ENCODE assay signal across 15 cellular contexts in genomic region chr7:101470668-101471067, GRCh38.
DNase-seq lines count a peak whose midpoint lies in the region; ATAC-seq and TF ChIP-seq lines count a peak whose summit lies in the region.
"Had no signal": no experiment of that assay in that cellular context is flagged by ENCODE, and none has a peak within 500 bp of the region (broad histone marks: within the 10 kb centered on the region; RNA-seq: fewer than 3 reads in every experiment).

No MANE protein-coding gene starts in this region.

- no peak for DNase-seq in GM23338 (ENCODE audit: low spot score)
- DNase-seq in hepatocyte (ENCODE audit: low spot score) = no peak
- DNase-seq in neural crest cell (ENCODE audit: low read depth, low spot score) = no peak
- DNase-seq in Ammon's horn (ENCODE audit: low spot score) = no peak
- DNase-seq in T-helper 2 cell treated with Interferon-gamma antibody and Interleukin-4, amounts not matched to agents 5 μg/mL and 100 μg/mL, for 36 hours (ENCODE audit: low spot score) = no peak
- DNase-seq: BE2C; CD8-positive, alpha-beta T cell; COR-L47; DND-41; H7; IMR-90; KBM-7 had no signal

- H3K4me3 ChIP-seq in GM23338 = no peak overlapping the region
- H3K4me3 ChIP-seq in HUES48 (ENCODE audit: low read depth, low read length) = no peak overlapping the region; the same call in 1 of the 2 replicates
- H3K4me3 ChIP-seq in hepatocyte = no peak overlapping the region

- H3K9me3 Mint-ChIP-seq in GM23338 (no peaks in the 10 kb centered on the region), neural crest cell (no peaks in the 10 kb centered on the region)
- no peaks in the 10 kb centered on the region for H3K9me3 Mint-ChIP-seq in T-helper 2 cell treated with Interferon-gamma antibody and Interleukin-4, amounts not matched to agents 5 μg/mL and 100 μg/mL, for 36 hours
- H3K9me3 Mint-ChIP-seq: CD8-positive, alpha-beta T cell had no signal

- H3K9me2 ChIP-seq in GM23338 (ENCODE audit: insufficient read depth) (no peaks in the 10 kb centered on the region), hepatocyte (replicated peaks; ENCODE audit: insufficient read depth) (no peaks in the 10 kb centered on the region)

- H3K4me2 ChIP-seq in GM23338 (peak overlapping the region; percentile 52; the same call in 1 of the 2 replicates), hepatocyte (no peak overlapping the region)

- H3K27me3 Mint-ChIP-seq in GM23338 (ENCODE audit: insufficient read depth, low read depth, poor library complexity) (peaks cover 9% of the 10 kb centered on the region), neural crest cell (ENCODE audit: low read depth) (no peaks in the 10 kb centered on the region)
- no peaks in the 10 kb centered on the region for H3K27me3 Mint-ChIP-seq in T-helper 2 cell treated with Interferon-gamma antibody and Interleukin-4, amounts not matched to agents 5 μg/mL and 100 μg/mL, for 36 hours (ENCODE audit: low read depth)

- H3K27ac ChIP-seq in GM23338 (ENCODE audit: low read depth) = peak overlapping the region; percentile 80
- H3K27ac ChIP-seq in HUES48 (ENCODE audit: low read depth, low read length) = peak overlapping the region; percentile 45
- H3K27ac ChIP-seq in hepatocyte = peak overlapping the region; percentile 43
- H3K27ac ChIP-seq: C4-2B had no signal

- H3K4me1 Mint-ChIP-seq in GM23338 (peaks cover 36% of the 10 kb centered on the region), neural crest cell (peaks cover 12% of the 10 kb centered on the region)
- peaks cover 9% of the 10 kb centered on the region for H3K4me1 Mint-ChIP-seq in T-helper 2 cell treated with Interferon-gamma antibody and Interleukin-4, amounts not matched to agents 5 μg/mL and 100 μg/mL, for 36 hours (ENCODE audit: low read depth)

- H3K27ac Mint-ChIP-seq in GM23338 = peak overlapping the region; percentile 31; the same call in 1 of the 2 replicates
- H3K27ac Mint-ChIP-seq in neural crest cell (ENCODE audit: unreplicated experiment) = peak overlapping the region; percentile 1
- no peak overlapping the region for H3K27ac Mint-ChIP-seq in T-helper 2 cell treated with Interferon-gamma antibody and Interleukin-4, amounts not matched to agents 5 μg/mL and 100 μg/mL, for 36 hours
- H3K27ac Mint-ChIP-seq: CD8-positive, alpha-beta T cell had no signal

- H3K9ac ChIP-seq in HUES48 (ENCODE audit: low read depth, low read length) = no peak overlapping the region

- peaks cover 13% of the 10 kb centered on the region; the same call in 2 of the 3 replicates for H3K36me3 Mint-ChIP-seq in GM23338 (ENCODE audit: low read depth)
- H3K36me3 Mint-ChIP-seq in neural crest cell (ENCODE audit: low read depth) = no peaks in the 10 kb centered on the region
- no peaks in the 10 kb centered on the region for H3K36me3 Mint-ChIP-seq in T-helper 2 cell treated with Interferon-gamma antibody and Interleukin-4, amounts not matched to agents 5 μg/mL and 100 μg/mL, for 36 hours (ENCODE audit: low read depth)
- H3K36me3 Mint-ChIP-seq: CD8-positive, alpha-beta T cell had no signal

- ATAC-seq in GM23338 (peak; percentile 17; the same call in 2 of the 3 replicates), GM18519 (IDR thresholded peaks at IDR 0.05; ENCODE audit: low FRiP score, unreplicated experiment) (no peak)
- ATAC-seq: CD8-positive, alpha-beta T cell had no signal

- H3K4me3 Mint-ChIP-seq in GM23338 = peak overlapping the region; percentile 10; the same call in 1 of the 3 replicates
- H3K4me3 Mint-ChIP-seq in neural crest cell = no peak overlapping the region
- no peak overlapping the region for H3K4me3 Mint-ChIP-seq in T-helper 2 cell treated with Interferon-gamma antibody and Interleukin-4, amounts not matched to agents 5 μg/mL and 100 μg/mL, for 36 hours
- H3K4me3 Mint-ChIP-seq: CD8-positive, alpha-beta T cell had no signal

- WGBS in hepatocyte (ENCODE audit: low lambda C conversion rate, missing lambda C conversion rate) = 57% methylated on average over 4 of the region's 4 CpGs

- peaks cover 29% of the 10 kb centered on the region for H3K4me1 ChIP-seq in GM23338 (ENCODE audit: insufficient read depth)
- H3K4me1 ChIP-seq in HUES48 (ENCODE audit: control insufficient read depth, insufficient read depth, low read length) = peaks cover 13% of the 10 kb centered on the region
- peaks cover 9% of the 10 kb centered on the region for H3K4me1 ChIP-seq in hepatocyte (ENCODE audit: insufficient read depth)
- H3K4me1 ChIP-seq: BE2C had no signal

- H2AFZ ChIP-seq in GM23338 (no peak overlapping the region), hepatocyte (no peak overlapping the region)

- H3K79me2 ChIP-seq in GM23338 (replicated peaks; ENCODE audit: insufficient read depth) = no peaks in the 10 kb centered on the region; the same call in 1 of the 2 replicates
- no peaks in the 10 kb centered on the region for H3K79me2 ChIP-seq in hepatocyte

- 0 out of 2 replicates have a peak, but pooled peaks cover 10% of the 10 kb centered on the region for H3F3A ChIP-seq in GM23338 (replicated peaks; ENCODE audit: low read depth)

- no peaks in the 10 kb centered on the region for H3K27me3 ChIP-seq in GM23338 (ENCODE audit: insufficient read depth)
- H3K27me3 ChIP-seq in HUES48 (ENCODE audit: control insufficient read depth, insufficient read depth, low read length) = no peaks in the 10 kb centered on the region
- no peaks in the 10 kb centered on the region for H3K27me3 ChIP-seq in hepatocyte
- H3K27me3 ChIP-seq: BE2C had no signal

- H4K20me1 ChIP-seq in GM23338 (replicated peaks; ENCODE audit: insufficient read depth) (no peaks in the 10 kb centered on the region), hepatocyte (ENCODE audit: insufficient read depth, poor library complexity, severe bottlenecking) (no peaks in the 10 kb centered on the region)

- TF ChIP-seq CTCF in GM23338 (conservative IDR thresholded peaks at IDR 0.05; ENCODE audit: low read depth in 2 of 2) (no peak), hepatocyte (IDR thresholded peaks at IDR 0.05; ENCODE audit: poor library complexity) (no peak), neural crest cell (conservative IDR thresholded peaks at IDR 0.05) (no peak)

- no peaks in the 10 kb centered on the region for H3K9me3 ChIP-seq in HUES48 (ENCODE audit: control insufficient read depth, insufficient read depth, low read length)
- no peaks in the 10 kb centered on the region for H3K9me3 ChIP-seq in hepatocyte (ENCODE audit: low read depth)
- H3K9me3 ChIP-seq: BE2C had no signal

- no peaks in the 10 kb centered on the region for H3K36me3 ChIP-seq in GM23338 (ENCODE audit: insufficient read depth)
- no peaks in the 10 kb centered on the region for H3K36me3 ChIP-seq in HUES48 (ENCODE audit: control insufficient read depth, insufficient read depth, low read length)
- H3K36me3 ChIP-seq in hepatocyte (replicated peaks; ENCODE audit: insufficient read depth, low read depth) = no peaks in the 10 kb centered on the region
- H3K36me3 ChIP-seq: BE2C had no signal

TF ChIP-seq in GM23338, 12 proteins besides CTCF, POLR2A, EP300 and RAD21:
- TF ChIP-seq STAT1 (IDR thresholded peaks at IDR 0.05; ENCODE audit: unreplicated experiment) (no peak), NANOG (IDR thresholded peaks at IDR 0.05; ENCODE audit: borderline replicate concordance) (no peak), ZNF331 (CRISPR knock-in tag; IDR thresholded peaks at IDR 0.05; ENCODE audit: low read depth) (no peak), ETS1 (IDR thresholded peaks at IDR 0.05) (no peak), JUNB (IDR thresholded peaks at IDR 0.05; ENCODE audit: unreplicated experiment) (no peak), CREB1 (CRISPR knock-in tag; IDR thresholded peaks at IDR 0.05; ENCODE audit: low read depth) (no peak)
- TF ChIP-seq, protein P1, sequence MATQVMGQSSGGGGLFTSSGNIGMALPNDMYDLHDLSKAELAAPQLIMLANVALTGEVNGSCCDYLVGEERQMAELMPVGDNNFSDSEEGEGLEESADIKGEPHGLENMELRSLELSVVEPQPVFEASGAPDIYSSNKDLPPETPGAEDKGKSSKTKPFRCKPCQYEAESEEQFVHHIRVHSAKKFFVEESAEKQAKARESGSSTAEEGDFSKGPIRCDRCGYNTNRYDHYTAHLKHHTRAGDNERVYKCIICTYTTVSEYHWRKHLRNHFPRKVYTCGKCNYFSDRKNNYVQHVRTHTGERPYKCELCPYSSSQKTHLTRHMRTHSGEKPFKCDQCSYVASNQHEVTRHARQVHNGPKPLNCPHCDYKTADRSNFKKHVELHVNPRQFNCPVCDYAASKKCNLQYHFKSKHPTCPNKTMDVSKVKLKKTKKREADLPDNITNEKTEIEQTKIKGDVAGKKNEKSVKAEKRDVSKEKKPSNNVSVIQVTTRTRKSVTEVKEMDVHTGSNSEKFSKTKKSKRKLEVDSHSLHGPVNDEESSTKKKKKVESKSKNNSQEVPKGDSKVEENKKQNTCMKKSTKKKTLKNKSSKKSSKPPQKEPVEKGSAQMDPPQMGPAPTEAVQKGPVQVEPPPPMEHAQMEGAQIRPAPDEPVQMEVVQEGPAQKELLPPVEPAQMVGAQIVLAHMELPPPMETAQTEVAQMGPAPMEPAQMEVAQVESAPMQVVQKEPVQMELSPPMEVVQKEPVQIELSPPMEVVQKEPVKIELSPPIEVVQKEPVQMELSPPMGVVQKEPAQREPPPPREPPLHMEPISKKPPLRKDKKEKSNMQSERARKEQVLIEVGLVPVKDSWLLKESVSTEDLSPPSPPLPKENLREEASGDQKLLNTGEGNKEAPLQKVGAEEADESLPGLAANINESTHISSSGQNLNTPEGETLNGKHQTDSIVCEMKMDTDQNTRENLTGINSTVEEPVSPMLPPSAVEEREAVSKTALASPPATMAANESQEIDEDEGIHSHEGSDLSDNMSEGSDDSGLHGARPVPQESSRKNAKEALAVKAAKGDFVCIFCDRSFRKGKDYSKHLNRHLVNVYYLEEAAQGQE (IDR thresholded peaks at IDR 0.05; ENCODE audit: unreplicated experiment) = no peak
